Comparison of ENCODE assay signal across 8 cellular contexts in genomic region chr10:125048101-125048864, GRCh38.
DNase-seq lines count a peak whose midpoint lies in the region; ATAC-seq, FAIRE-seq and TF ChIP-seq lines count a peak whose summit lies in the region.

No MANE protein-coding gene starts in this region.

- H3K27me3 ChIP-seq in BLaER1 (no peaks in the 10 kb centered on the region), endothelial cell of umbilical vein (ENCODE audit: control insufficient read depth in 2 of 2, insufficient read depth in 2 of 2, low read length in 2 of 2) (no peaks in the 10 kb centered on the region), mucosa of stomach (ENCODE audit: control insufficient read depth, insufficient read depth, low read length) (no peaks in the 10 kb centered on the region)

- DNase-seq in NCI-H82 (lab: John Stamatoyannopoulos, UW) (peak; percentile 90), endothelial cell of umbilical vein (ENCODE audit: low read depth, low spot score) (peak; percentile 84)
- peak; percentile 73 for DNase-seq in activated CD8-positive, alpha-beta T cell treated with anti-CD3 and anti-CD28 coated beads, Interleukin-2, amount 10 ng/mL, durations not matched to agents 7 days and 5 days
- DNase-seq in stimulated activated effector memory CD8-positive, alpha-beta T cell treated with anti-CD3 and anti-CD28 coated beads, Interleukin-12 subunit alpha, Interleukin-12 subunit beta, amount 100 ng/mL, for 72 hours (ENCODE audit: low spot score in 2 of 2) = peak; percentile 62 to 81

- intact Hi-C loops in endothelial cell of umbilical vein (cut with micrococcal nuclease) = loop anchor here (1.0 to 10.0 kb wide), 7 partner anchors 9 to 667 kb away; partner anchors contain the start of gene EDRF1

- POLR2A ChIA-PET in activated CD8-positive, alpha-beta T cell treated with anti-CD3 and anti-CD28 coated beads, Interleukin-2, amount 10 ng/mL, durations not matched to agents 7 days and 5 days (lab: Charles Lee) = no interaction called here
- POLR2A ChIA-PET in endothelial cell of umbilical vein (lab: Charles Lee) = interaction anchor here (1.3 to 1.5 kb wide), 2 partner anchors 9 to 13 kb away, joined by 4 to 7 read pairs; no protein-coding TSS in a partner anchor

- H3K4me3 Mint-ChIP-seq in activated CD8-positive, alpha-beta T cell treated with anti-CD3 and anti-CD28 coated beads, Interleukin-2, amount 10 ng/mL, durations not matched to agents 7 days and 5 days = no peak overlapping the region
- H3K4me3 Mint-ChIP-seq in stimulated activated effector memory CD8-positive, alpha-beta T cell treated with anti-CD3 and anti-CD28 coated beads, Interleukin-12 subunit alpha, Interleukin-12 subunit beta, amount 100 ng/mL, for 72 hours = no peak overlapping the region

- TF ChIP-seq POLR2A in endothelial cell of umbilical vein (IDR thresholded peaks at IDR 0.05; ENCODE audit: low read depth, low read length) = no peak

- H3K27ac ChIP-seq in BLaER1 (no peak overlapping the region), endothelial cell of umbilical vein (ENCODE audit: insufficient read depth, low read depth, low read length) (peak overlapping the region; percentile 8)

- peaks cover 89% of the 10 kb centered on the region for H3K79me2 ChIP-seq in endothelial cell of umbilical vein (ENCODE audit: control insufficient read depth, insufficient read depth, low read length)

- H4K20me1 ChIP-seq in BLaER1 = peaks cover 100% of the 10 kb centered on the region
- no peaks in the 10 kb centered on the region for H4K20me1 ChIP-seq in endothelial cell of umbilical vein (replicated peaks; ENCODE audit: control insufficient read depth, extremely low read depth, insufficient read depth, low read length)

- BruUV-seq in endothelial cell of umbilical vein (replicated peaks; lab: Mats Ljungman, UMichigan) = no TSS peak

- no peak overlapping the region for H2AFZ ChIP-seq in endothelial cell of umbilical vein (ENCODE audit: low read depth, low read length)

- H3K9ac ChIP-seq in BLaER1 = no peak overlapping the region
- H3K9ac ChIP-seq in endothelial cell of umbilical vein (replicated peaks; ENCODE audit: extremely low read depth, insufficient read depth, low read length) = no peak overlapping the region
- H3K9ac ChIP-seq in mucosa of stomach (ENCODE audit: low read length) = peak overlapping the region; percentile 17

- CTCF ChIA-PET in activated CD8-positive, alpha-beta T cell treated with anti-CD3 and anti-CD28 coated beads, Interleukin-2, amount 10 ng/mL, durations not matched to agents 7 days and 5 days (lab: Charles Lee) = interaction anchor here (0.6 to 2.0 kb wide), 14 partner anchors 9 to 581 kb away, joined by 3 to 13 read pairs (median 4); no protein-coding TSS in a partner anchor
- CTCF ChIA-PET in endothelial cell of umbilical vein (lab: Charles Lee) = interaction anchor here (0.6 to 7.6 kb wide), 54 partner anchors 9 to 652 kb away, joined by 3 to 159 read pairs (median 4); no protein-coding TSS in a partner anchor

- H3K4me2 ChIP-seq in BLaER1 (peak overlapping the region; percentile 35), endothelial cell of umbilical vein (ENCODE audit: insufficient read depth, low read length) (no peak overlapping the region)

- FAIRE-seq in endothelial cell of umbilical vein (lab: Jason Lieb, UNC) = peak; percentile 83

- ATAC-seq in GM19023 (IDR thresholded peaks at IDR 0.05; ENCODE audit: unreplicated experiment) (peak; percentile 88), HG03280 (IDR thresholded peaks at IDR 0.05; ENCODE audit: unreplicated experiment) (peak; percentile 87)
- ATAC-seq in activated CD8-positive, alpha-beta T cell treated with anti-CD3 and anti-CD28 coated beads, Interleukin-2, amount 10 ng/mL, durations not matched to agents 7 days and 5 days = peak; percentile 90
- ATAC-seq in stimulated activated effector memory CD8-positive, alpha-beta T cell treated with anti-CD3 and anti-CD28 coated beads, Interleukin-12 subunit alpha, Interleukin-12 subunit beta, amount 100 ng/mL, for 72 hours = peak; percentile 81

- H3K4me1 ChIP-seq in BLaER1 (peaks cover 93% of the 10 kb centered on the region), endothelial cell of umbilical vein (ENCODE audit: control insufficient read depth, extremely low read depth, insufficient read depth, low read length) (peaks cover 26% of the 10 kb centered on the region), mucosa of stomach (ENCODE audit: control insufficient read depth, insufficient read depth, low read length) (peaks cover 53% of the 10 kb centered on the region)

- no peaks in the 10 kb centered on the region for H3K9me1 ChIP-seq in endothelial cell of umbilical vein (replicated peaks; ENCODE audit: control insufficient read depth, extremely low read depth, insufficient read depth, low read length)

- no peaks in the 10 kb centered on the region for H3K27me3 Mint-ChIP-seq in activated CD8-positive, alpha-beta T cell treated with anti-CD3 and anti-CD28 coated beads, Interleukin-2, amount 10 ng/mL, durations not matched to agents 7 days and 5 days (ENCODE audit: low read depth)

- H3K9me3 Mint-ChIP-seq in activated CD8-positive, alpha-beta T cell treated with anti-CD3 and anti-CD28 coated beads, Interleukin-2, amount 10 ng/mL, durations not matched to agents 7 days and 5 days (ENCODE audit: insufficient read depth) = no peaks in the 10 kb centered on the region
- H3K9me3 Mint-ChIP-seq in stimulated activated effector memory CD8-positive, alpha-beta T cell treated with anti-CD3 and anti-CD28 coated beads, Interleukin-12 subunit alpha, Interleukin-12 subunit beta, amount 100 ng/mL, for 72 hours = no peaks in the 10 kb centered on the region

- dilution Hi-C loops in endothelial cell of umbilical vein (cut with MboI; ENCODE audit: extremely low pct_ligation_motif_present, low sequenced_read_pairs) = no loop called here

- no peak overlapping the region for H3K4me3 ChIP-seq in BLaER1
- H3K4me3 ChIP-seq in endothelial cell of umbilical vein (replicated peaks in 1 of 3; ENCODE audit: insufficient read depth in 1 of 3, low read depth in 1 of 3, low read length in 3 of 3) = no peak overlapping the region
- H3K4me3 ChIP-seq in mucosa of stomach (ENCODE audit: low read length) = no peak overlapping the region

- H3K36me3 ChIP-seq in BLaER1 (peaks cover 36% of the 10 kb centered on the region), endothelial cell of umbilical vein (ENCODE audit: control insufficient read depth in 2 of 2, extremely low read depth in 1 of 2, insufficient read depth in 2 of 2, low read length in 2 of 2) (peaks cover 0 to 5% of the 10 kb centered on the region in 2 experiments), mucosa of stomach (ENCODE audit: control insufficient read depth, insufficient read depth, low read length) (no peaks in the 10 kb centered on the region)

- H3K36me3 Mint-ChIP-seq in activated CD8-positive, alpha-beta T cell treated with anti-CD3 and anti-CD28 coated beads, Interleukin-2, amount 10 ng/mL, durations not matched to agents 7 days and 5 days (ENCODE audit: low read depth) = no peaks in the 10 kb centered on the region
- H3K36me3 Mint-ChIP-seq in stimulated activated effector memory CD8-positive, alpha-beta T cell treated with anti-CD3 and anti-CD28 coated beads, Interleukin-12 subunit alpha, Interleukin-12 subunit beta, amount 100 ng/mL, for 72 hours = no peaks in the 10 kb centered on the region

- no peak overlapping the region for H3K27ac Mint-ChIP-seq in activated CD8-positive, alpha-beta T cell treated with anti-CD3 and anti-CD28 coated beads, Interleukin-2, amount 10 ng/mL, durations not matched to agents 7 days and 5 days
- no peak overlapping the region for H3K27ac Mint-ChIP-seq in stimulated activated effector memory CD8-positive, alpha-beta T cell treated with anti-CD3 and anti-CD28 coated beads, Interleukin-12 subunit alpha, Interleukin-12 subunit beta, amount 100 ng/mL, for 72 hours

- TF ChIP-seq CTCF in endothelial cell of umbilical vein (IDR thresholded peaks at IDR 0.05; ENCODE audit: extremely low read depth in 1 of 2, insufficient read depth in 1 of 2, low read depth in 1 of 2, low read length in 2 of 2) = peak; percentile 94 to 97

- no peaks in the 10 kb centered on the region for H3K4me1 Mint-ChIP-seq in activated CD8-positive, alpha-beta T cell treated with anti-CD3 and anti-CD28 coated beads, Interleukin-2, amount 10 ng/mL, durations not matched to agents 7 days and 5 days (ENCODE audit: low read depth)
- H3K4me1 Mint-ChIP-seq in stimulated activated effector memory CD8-positive, alpha-beta T cell treated with anti-CD3 and anti-CD28 coated beads, Interleukin-12 subunit alpha, Interleukin-12 subunit beta, amount 100 ng/mL, for 72 hours = peaks cover 13% of the 10 kb centered on the region

- H3K9me3 ChIP-seq in BLaER1 = no peaks in the 10 kb centered on the region
- H3K9me3 ChIP-seq in endothelial cell of umbilical vein (replicated peaks; ENCODE audit: control insufficient read depth, insufficient read depth, low read length) = no peaks in the 10 kb centered on the region
- no peaks in the 10 kb centered on the region for H3K9me3 ChIP-seq in mucosa of stomach (ENCODE audit: control insufficient read depth, low read length)

TF ChIP-seq in endothelial cell of umbilical vein, 7 proteins besides CTCF, POLR2A, EP300 and RAD21:
- TF ChIP-seq GATA2 (IDR thresholded peaks at IDR 0.05; ENCODE audit: insufficient read depth, insufficient read length, low read depth, low read length) = no peak
- TF ChIP-seq FOS (IDR thresholded peaks at IDR 0.05; ENCODE audit: borderline replicate concordance, insufficient read depth, low read length) = no peak
- peak; percentile 33 for TF ChIP-seq JUN (IDR thresholded peaks at IDR 0.05; ENCODE audit: borderline replicate concordance, insufficient read depth, insufficient read length, low read depth)
- no peak for TF ChIP-seq EZH2 (IDR thresholded peaks at IDR 0.05; ENCODE audit: borderline replicate concordance, low read depth, low read length, severe bottlenecking)
